ENCODE assay signal across 9 cellular contexts in genomic region chr12:110109037-110109836, GRCh38. TPM values are rescaled to one million over a fixed set of nuclear protein-coding genes. Genes with fewer than 3 reads are reported as not detected.
DNase-seq lines count a peak whose midpoint lies in the region; ATAC-seq, FAIRE-seq and TF ChIP-seq lines count a peak whose summit lies in the region.
"Had no signal": no experiment of that assay in that cellular context is flagged by ENCODE, and none has a peak within 500 bp of the region (broad histone marks: within the 10 kb centered on the region; RNA-seq: fewer than 3 reads in every experiment).

No MANE protein-coding gene starts in this region.

- DNase-seq in NCI-H2029 treated with DMSO at 0.1 percent for 48 hours (lab: John Stamatoyannopoulos, UW) (peak; percentile 87), H1 (ENCODE audit: low read depth in 1 of 2, low spot score in 2 of 2) (no peak), mesendoderm (peak; percentile 90), GM19239 (ENCODE audit: insufficient read length, low spot score) (no peak), GF-D8 (lab: John Stamatoyannopoulos, UW) (no peak)

- CTCF ChIA-PET in H1 (lab: Charles Lee; ENCODE audit: partially characterized antibody) = no interaction called here

- H3K4me1 ChIP-seq in H1 (replicated peaks in 1 of 4; ENCODE audit: control insufficient read depth in 3 of 4, insufficient read depth in 4 of 4, low read length in 3 of 4) = peaks cover 0 to 4% (median under 1%) of the 10 kb centered on the region in 4 experiments; a peak in 2 of 7 replicates
- peaks cover 2% of the 10 kb centered on the region for H3K4me1 ChIP-seq in mesendoderm (ENCODE audit: control insufficient read depth, low read depth, low read length)

- H2BK20ac ChIP-seq in H1 (ENCODE audit: low read length) = no peak overlapping the region

- H3K4me3 ChIP-seq in H1 (ENCODE audit: extremely low read depth in 1 of 4, insufficient read depth in 2 of 4, low read depth in 3 of 4, low read length in 4 of 4) (no peak overlapping the region), mesendoderm (ENCODE audit: low read length) (no peak overlapping the region)
- H3K4me3 ChIP-seq: BLaER1 treated with 17β-estradiol and CSF1 and Interleukin-3, amounts not matched to agents 10 nM and 100 nM had no signal

- no peaks in the 10 kb centered on the region for H3K79me2 ChIP-seq in H1 (ENCODE audit: control insufficient read depth in 1 of 2, insufficient read depth in 2 of 2, low read length in 2 of 2)
- H3K79me2 ChIP-seq in mesendoderm (ENCODE audit: control insufficient read depth, insufficient read depth, low read length) = no peaks in the 10 kb centered on the region

- TF ChIP-seq RAD21 in H1 (IDR thresholded peaks at IDR 0.05 in 1 of 2, conservative IDR thresholded peaks at IDR 0.05 in 1 of 2; ENCODE audit: low read depth in 2 of 2, low read length in 2 of 2) = no peak

- no peak overlapping the region; the same call in 1 of the 2 replicates for H2BK15ac ChIP-seq in H1 (ENCODE audit: low read length)
- no peak overlapping the region for H2BK15ac ChIP-seq in mesendoderm (replicated peaks; ENCODE audit: low read depth)

- POLR2A ChIA-PET in H1 (lab: Charles Lee; ENCODE audit: partially characterized antibody) = interaction anchor here (0.8 kb wide), 1 partner anchor 9 kb away, joined by 3 read pairs; no protein-coding TSS in a partner anchor

- H3K23me2 ChIP-seq in H1 (ENCODE audit: low read depth, low read length) = no peaks in the 10 kb centered on the region

- H3K36me3 ChIP-seq in H1 (ENCODE audit: control insufficient read depth in 2 of 4, insufficient read depth in 4 of 4, low read length in 3 of 4) (no peaks in the 10 kb centered on the region), mesendoderm (ENCODE audit: control insufficient read depth, insufficient read depth, low read length) (no peaks in the 10 kb centered on the region)
- H3K36me3 ChIP-seq: BLaER1 treated with 17β-estradiol and CSF1 and Interleukin-3, amounts not matched to agents 10 nM and 100 nM had no signal

- H3K18ac ChIP-seq in H1 (ENCODE audit: extremely low read depth, low read length) = no peak overlapping the region
- H3K18ac ChIP-seq in mesendoderm (ENCODE audit: low read length) = no peak overlapping the region

- H3K56ac ChIP-seq in H1 (replicated peaks; ENCODE audit: insufficient read length, low read depth, low read length) (no peak overlapping the region), mesendoderm (ENCODE audit: low read length) (peak overlapping the region; percentile 52)

- H3K23ac ChIP-seq in H1 (ENCODE audit: insufficient read length) (no peak overlapping the region), mesendoderm (ENCODE audit: low read length) (no peak overlapping the region)

- ATAC-seq in GM19395 (IDR thresholded peaks at IDR 0.05; ENCODE audit: unreplicated experiment) (no peak), HG03280 (IDR thresholded peaks at IDR 0.05; ENCODE audit: unreplicated experiment) (no peak)

- H2AK5ac ChIP-seq in H1 (ENCODE audit: low read depth, low read length) = no peak overlapping the region
- no peak overlapping the region for H2AK5ac ChIP-seq in mesendoderm (ENCODE audit: low read length)

- H2BK5ac ChIP-seq in H1 (ENCODE audit: low read depth, low read length) = peak overlapping the region; percentile 66; the same call in 1 of the 2 replicates
- no peak overlapping the region for H2BK5ac ChIP-seq in mesendoderm (ENCODE audit: low read length)

- H2BK120ac ChIP-seq in H1 (replicated peaks; ENCODE audit: low read depth, low read length) = no peak overlapping the region
- H2BK120ac ChIP-seq in mesendoderm (ENCODE audit: low read depth, low read length) = no peak overlapping the region

- TF ChIP-seq EP300 in H1 (IDR thresholded peaks at IDR 0.05; ENCODE audit: borderline replicate concordance in 1 of 2, low read depth in 2 of 2, low read length in 2 of 2) = no peak

- H4K8ac ChIP-seq in H1 (ENCODE audit: extremely low read depth, insufficient read depth, low read length) (no peak overlapping the region), mesendoderm (ENCODE audit: low read depth, low read length) (no peak overlapping the region)

- whole genome bisulfite sequencing in H1 (ENCODE audit: extremely low coverage in 1 of 2, insufficient coverage in 1 of 2, insufficient read length in 1 of 2, insufficient replicate concordance in 2 of 2, low coverage in 1 of 2, low lambda C conversion rate in 2 of 2, missing lambda C conversion rate in 1 of 2), 2 experiments = 75% methylated on average over 13 of the region's 13 CpGs; no CpG with 5 or more reads in 1 of the 2 experiments
- WGBS in mesendoderm (ENCODE audit: extremely low coverage, insufficient coverage, low lambda C conversion rate) = no CpG with 5 or more reads among the region's 13 CpGs

- no peaks in the 10 kb centered on the region for H4K20me1 ChIP-seq in H1 (replicated peaks in 1 of 2; ENCODE audit: control insufficient read depth in 1 of 2, insufficient read depth in 2 of 2, low read length in 2 of 2)
- H4K20me1 ChIP-seq: BLaER1 treated with 17β-estradiol and CSF1 and Interleukin-3, amounts not matched to agents 10 nM and 100 nM had no signal

- no peak overlapping the region for H4K5ac ChIP-seq in H1 (ENCODE audit: insufficient read length, low read depth, low read length)
- H4K5ac ChIP-seq in mesendoderm (ENCODE audit: low read length) = no peak overlapping the region

- peak overlapping the region; percentile 12 to 32; a peak in 1 of 4 replicates for H3K4me2 ChIP-seq in H1 (ENCODE audit: insufficient read depth in 1 of 2, low read depth in 2 of 2, low read length in 2 of 2)
- H3K4me2 ChIP-seq in mesendoderm (ENCODE audit: low read length) = no peak overlapping the region
- H3K4me2 ChIP-seq: BLaER1 treated with 17β-estradiol and CSF1 and Interleukin-3, amounts not matched to agents 10 nM and 100 nM had no signal

- TF ChIP-seq POLR2A in H1 (IDR thresholded peaks at IDR 0.05; ENCODE audit: control extremely low read depth in 1 of 2, low read depth in 2 of 2, low read length in 2 of 2) = no peak

- H3K79me1 ChIP-seq in H1 (ENCODE audit: low read depth, low read length) (no peaks in the 10 kb centered on the region), mesendoderm (ENCODE audit: low read length) (no peaks in the 10 kb centered on the region)

- H3K14ac ChIP-seq in H1 (ENCODE audit: insufficient read length) = no peak overlapping the region

- H3K9ac ChIP-seq in H1 (replicated peaks in 1 of 4; ENCODE audit: extremely low read depth in 1 of 4, low read depth in 3 of 4, low read length in 3 of 4) = no peak overlapping the region
- H3K9ac ChIP-seq in mesendoderm (ENCODE audit: low read length) = no peak overlapping the region

- H2BK12ac ChIP-seq in H1 (ENCODE audit: low read depth, low read length) = peak overlapping the region; percentile 53

- H3K4ac ChIP-seq in H1 (replicated peaks; ENCODE audit: insufficient read length, low read depth, low read length) = no peak overlapping the region
- H3K4ac ChIP-seq in mesendoderm (ENCODE audit: low read depth, low read length) = no peak overlapping the region

- H3K27me3 ChIP-seq in H1 (replicated peaks in 1 of 4; ENCODE audit: control insufficient read depth in 3 of 4, extremely low read depth in 1 of 4, insufficient read depth in 3 of 4, low read length in 3 of 4) = no peaks in the 10 kb centered on the region
- no peaks in the 10 kb centered on the region for H3K27me3 ChIP-seq in mesendoderm (ENCODE audit: insufficient read depth, low read length, poor library complexity)
- H3K27me3 ChIP-seq: BLaER1 treated with 17β-estradiol and CSF1 and Interleukin-3, amounts not matched to agents 10 nM and 100 nM had no signal

- TF ChIP-seq CTCF in 22Rv1 (IDR thresholded peaks at IDR 0.05) = no peak
- TF ChIP-seq CTCF in H1 (IDR thresholded peaks at IDR 0.05; ENCODE audit: control extremely low read depth in 1 of 3, insufficient read depth in 1 of 3, low read depth in 1 of 3, low read length in 3 of 3) = no peak

- FAIRE-seq in H1 (lab: Jason Lieb, UNC) = no peak
- FAIRE-seq in GM19239 (lab: Jason Lieb, UNC) = no peak

- 0 out of 4 replicates have a peak, but pooled peaks cover 0 to 3% of the 10 kb centered on the region in 2 experiments for H3K9me3 ChIP-seq in H1 (ENCODE audit: insufficient read depth in 2 of 2, low read depth in 1 of 2, low read length in 1 of 2)

- H2AFZ ChIP-seq in H1 (ENCODE audit: low read length) = peak overlapping the region; percentile 98

- H3K27ac ChIP-seq in 22Rv1 = 0 out of 2 replicates have a peak overlapping the region, but pooled peaks have one; percentile 25
- H3K27ac ChIP-seq in H1 (ENCODE audit: low read depth, low read length) = no peak overlapping the region
- H3K27ac ChIP-seq in mesendoderm (ENCODE audit: low read depth, low read length) = no peak overlapping the region
- H3K27ac ChIP-seq: BLaER1 treated with 17β-estradiol and CSF1 and Interleukin-3, amounts not matched to agents 10 nM and 100 nM had no signal

- no peak overlapping the region for H4K91ac ChIP-seq in H1 (replicated peaks; ENCODE audit: insufficient read length, low read length)

TF ChIP-seq in H1, 55 proteins besides CTCF, POLR2A, EP300 and RAD21 (continues in another document):
- TF ChIP-seq CREB1 (IDR thresholded peaks at IDR 0.05) = no peak
- no peak for TF ChIP-seq SP4 (IDR thresholded peaks at IDR 0.05; ENCODE audit: low read length)
- TF ChIP-seq JUND (IDR thresholded peaks at IDR 0.05; ENCODE audit: low read length) = peak; percentile 74

RNA-seq across cellular contexts. Expression of gene IFT81, which starts 14.9 kb away (rescaled TPM):
- total RNA-seq in H1 (2021; fragmentation: NEBNext Ultra II Directional; extraction: Animal tissue kit (Norgen Biotek cat#: 25700)) = 14.4 and 14.5 TPM in 2 replicates
- 2.8 and 4.1 TPM in 2 replicates for polyA plus RNA-seq in H1 (2011; rRNA removed)
- polyA plus RNA-seq in H1 (2011; cell fraction: cytosol; rRNA removed) = 11.0 TPM
- 4.3 TPM for polyA plus RNA-seq in H1 (2011; cell fraction: nucleus; rRNA removed)
- polyA plus RNA-seq in H1 (2012, experiment 1 of 2) = 7.9 to 15.8 TPM (median 9.1 TPM) in 4 replicates
- polyA plus RNA-seq in H1 (2012, experiment 2 of 2) = 1.2 TPM
- 11.6 TPM for polyA plus RNA-seq in H1 (2013, experiment 1 of 2)
- polyA plus RNA-seq in H1 (2013, experiment 2 of 2) = 12.1 TPM
- polyA minus RNA-seq in H1 (2011; rRNA and poly(A)+ RNA removed) = 3.3 and 5.9 TPM in 2 replicates
- polyA minus RNA-seq in H1 (2011; cell fraction: cytosol; rRNA and poly(A)+ RNA removed) = 5.9 TPM
- polyA minus RNA-seq in H1 (2011; cell fraction: nucleus; rRNA and poly(A)+ RNA removed) = 10.3 TPM
- 7.0 TPM for polyA plus RNA-seq in mesendoderm (2013, experiment 1 of 2)
- 6.3 TPM for polyA plus RNA-seq in mesendoderm (2013, experiment 2 of 2)

Comparison
In these comparisons a context has a peak if more than half of its experiments do, and no peak if none do; other contexts are left out.
1. DNase-seq: peak in NCI-H2029 treated with DMSO at 0.1 percent for 48 hours (single experiment) and mesendoderm (single experiment); none in H1 (0 of 2), GM19239 (single experiment) and GF-D8 (single experiment).